ENCODE assay signal across 8 cellular contexts in the genomic region with DNA sequence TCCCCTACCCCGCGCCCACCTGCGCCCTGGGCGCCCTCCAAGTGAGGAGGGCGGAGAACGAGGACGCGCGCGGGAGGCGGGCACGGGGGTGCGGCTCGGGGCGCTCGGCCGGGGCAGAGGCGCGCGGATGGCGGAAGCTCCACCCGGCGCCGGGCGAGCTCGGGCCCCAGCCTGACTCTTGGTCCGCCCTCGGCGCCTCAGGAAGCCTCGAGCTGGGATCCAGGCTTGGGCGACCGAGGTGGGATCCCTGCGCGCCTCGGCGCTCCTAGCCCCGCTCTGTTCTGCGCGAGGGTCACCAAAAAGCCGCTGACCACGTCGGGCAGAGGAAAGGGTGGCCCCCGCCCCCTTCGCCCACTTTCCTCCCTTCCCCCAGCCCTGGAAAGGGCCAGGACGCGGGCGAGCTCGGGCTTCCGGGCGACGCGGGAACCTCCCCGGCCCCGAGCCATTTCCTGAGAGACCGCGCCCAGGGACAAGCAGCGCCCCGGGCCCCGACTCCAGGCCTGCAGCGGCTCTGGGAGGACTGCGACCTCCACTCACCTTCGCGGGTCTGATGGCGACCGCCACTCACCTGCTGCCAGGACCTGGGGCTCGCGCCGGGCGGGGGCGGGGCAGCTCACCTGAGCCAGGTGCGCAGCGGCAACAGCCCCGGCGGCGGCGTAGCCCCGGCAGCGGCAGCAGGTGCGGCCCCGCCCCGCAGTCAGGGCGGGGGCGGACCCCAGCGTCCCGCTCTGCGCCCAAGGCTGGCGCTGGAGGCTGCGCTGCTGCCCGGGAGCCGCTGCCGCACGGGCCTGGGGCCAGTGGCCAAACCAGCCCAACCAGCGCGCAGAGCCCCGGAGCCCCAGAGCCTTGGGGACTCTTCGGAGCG. TPM values are rescaled to one million over a fixed set of nuclear protein-coding genes. Genes with fewer than 3 reads are reported as not detected.
A peak's percentile ranks its signal among the peaks of the same experiment; 100 is the strongest.
DNase-seq lines count a peak whose midpoint lies in the region; FAIRE-seq and TF ChIP-seq lines count a peak whose summit lies in the region.

No MANE protein-coding gene starts in this region.

- peak overlapping the region; percentile 38 to 51 for H3K4me3 ChIP-seq in ascending aorta
- H3K4me3 ChIP-seq in keratinocyte (ENCODE audit: control insufficient read depth in 2 of 3, extremely low read depth in 1 of 3, insufficient read depth in 2 of 3, low read depth in 1 of 3, low read length in 3 of 3), result peak overlapping the region; percentile 45 to 68 (median 62)

- H3K27ac Mint-ChIP-seq in stimulated activated naive CD8-positive, alpha-beta T cell treated with anti-CD3 and anti-CD28 coated beads, Interleukin-15, Interleukin-2, amounts not matched to agents 100 ng/mL and 50 ng/mL, for 24 hours, result no peak overlapping the region

- H3K4me1 Mint-ChIP-seq in stimulated activated naive CD8-positive, alpha-beta T cell treated with anti-CD3 and anti-CD28 coated beads, Interleukin-15, Interleukin-2, amounts not matched to agents 100 ng/mL and 50 ng/mL, for 24 hours (ENCODE audit: low read depth), result peaks cover 31% of the 10 kb centered on the region

- DNase-seq in DMS79 treated with DMSO at 0.1 percent for 48 hours (lab: John Stamatoyannopoulos, UW) (peak; percentile 19), DMS79 (lab: John Stamatoyannopoulos, UW) (no peak), NCI-H526 (lab: John Stamatoyannopoulos, UW) (peak; percentile 60 to 96), ascending aorta (ENCODE audit: low spot score in 2 of 2) (peak in 1 of 2 donors; percentile 7), keratinocyte (ENCODE audit: low read depth, low spot score) (no peak), NCI-H1694 treated with DMSO at 0.1 percent for 48 hours (lab: John Stamatoyannopoulos, UW) (no peak), D721Med (ENCODE audit: insufficient read length, low spot score) (no peak)

- dilution Hi-C loops in keratinocyte (cut with MboI; ENCODE audit: extremely low pct_ligation_motif_present, low sequenced_read_pairs), result no loop called here

- no peak for FAIRE-seq in keratinocyte (lab: Jason Lieb, UNC)
- no peak for FAIRE-seq in D721Med (lab: Jason Lieb, UNC)

- H3K9me1 ChIP-seq in keratinocyte (ENCODE audit: control insufficient read depth, extremely low read depth, insufficient read depth, low read length), result no peaks in the 10 kb centered on the region

- no peaks in the 10 kb centered on the region for H3K27me3 Mint-ChIP-seq in stimulated activated naive CD8-positive, alpha-beta T cell treated with anti-CD3 and anti-CD28 coated beads, Interleukin-15, Interleukin-2, amounts not matched to agents 100 ng/mL and 50 ng/mL, for 24 hours

- peak overlapping the region; percentile 78 for H3K4me2 ChIP-seq in keratinocyte (ENCODE audit: control insufficient read depth, extremely low read depth, insufficient read depth, low read depth, low read length)

- H3K36me3 ChIP-seq in ascending aorta (no peaks in the 10 kb centered on the region), keratinocyte (ENCODE audit: control insufficient read depth in 2 of 2, extremely low read depth in 1 of 2, insufficient read depth in 2 of 2, low read length in 2 of 2) (peaks cover 0 to 4% of the 10 kb centered on the region in 2 experiments)

- TF ChIP-seq CTCF in ascending aorta (IDR thresholded peaks at IDR 0.05), result no peak
- no peak for TF ChIP-seq CTCF in keratinocyte (optimal IDR thresholded peaks at IDR 0.05 in 1 of 3, IDR thresholded peaks at IDR 0.05 in 1 of 3, conservative IDR thresholded peaks at IDR 0.05 in 1 of 3; ENCODE audit: extremely low read depth in 1 of 3, insufficient read depth in 2 of 3, low read length in 3 of 3)
- TF ChIP-seq CTCF in D721Med (IDR thresholded peaks at IDR 0.05; ENCODE audit: insufficient read depth, missing control alignments), result no peak

- peak overlapping the region; percentile 40 for H2AFZ ChIP-seq in keratinocyte (ENCODE audit: control insufficient read depth, low read length)

- H3K9me3 Mint-ChIP-seq in stimulated activated naive CD8-positive, alpha-beta T cell treated with anti-CD3 and anti-CD28 coated beads, Interleukin-15, Interleukin-2, amounts not matched to agents 100 ng/mL and 50 ng/mL, for 24 hours, result no peaks in the 10 kb centered on the region

- intact Hi-C loops in ascending aorta (cut with DNase I), result no loop called here

- peaks cover 4% of the 10 kb centered on the region for H4K20me1 ChIP-seq in keratinocyte (ENCODE audit: control insufficient read depth, extremely low read depth, insufficient read depth, low read length)

- peak overlapping the region; percentile 73 for H3K4me3 Mint-ChIP-seq in stimulated activated naive CD8-positive, alpha-beta T cell treated with anti-CD3 and anti-CD28 coated beads, Interleukin-15, Interleukin-2, amounts not matched to agents 100 ng/mL and 50 ng/mL, for 24 hours

- H3K9me3 ChIP-seq in ascending aorta (no peaks in the 10 kb centered on the region), keratinocyte (ENCODE audit: control insufficient read depth, low read depth, low read length) (no peaks in the 10 kb centered on the region)

- H3K27ac ChIP-seq in ascending aorta, result peak overlapping the region; percentile 16 to 60
- no peak overlapping the region for H3K27ac ChIP-seq in keratinocyte (ENCODE audit: control insufficient read depth, insufficient read depth, low read length)

- H3K36me3 Mint-ChIP-seq in stimulated activated naive CD8-positive, alpha-beta T cell treated with anti-CD3 and anti-CD28 coated beads, Interleukin-15, Interleukin-2, amounts not matched to agents 100 ng/mL and 50 ng/mL, for 24 hours (ENCODE audit: low read depth), result no peaks in the 10 kb centered on the region

- H3K27me3 ChIP-seq in ascending aorta (peaks cover 8% of the 10 kb centered on the region), keratinocyte (ENCODE audit: control insufficient read depth, extremely low read depth, insufficient read depth, low read length) (peaks cover 4% of the 10 kb centered on the region)

- H3K4me1 ChIP-seq in ascending aorta (no peaks in the 10 kb centered on the region), keratinocyte (ENCODE audit: control insufficient read depth, extremely low read depth, insufficient read depth, low read length) (peaks cover 19% of the 10 kb centered on the region)

- H3K79me2 ChIP-seq in keratinocyte (ENCODE audit: control insufficient read depth, insufficient read depth, low read length), result no peaks in the 10 kb centered on the region

- H3K9ac ChIP-seq in keratinocyte (ENCODE audit: control insufficient read depth, extremely low read depth, insufficient read depth, low read length), result peak overlapping the region; percentile 54

RNA-seq across cellular contexts. Expression of gene SIGIRR, which starts 2.2 kb away (rescaled TPM):
- total RNA-seq in ascending aorta, result 121 TPM
- 1.8 to 3.8 TPM (median 2.4 TPM) in 3 replicates for polyA plus RNA-seq in keratinocyte
- not detected for polyA plus RNA-seq in keratinocyte (2011; ENCODE audit: low read depth)
- polyA plus RNA-seq in keratinocyte (2011; cell fraction: cytosol; rRNA removed), result 0.78 and 2.4 TPM in 2 replicates
- polyA plus RNA-seq in keratinocyte (2011; cell fraction: nucleus; rRNA removed), result 2.9 and 3.4 TPM in 2 replicates
- 2.8 and 6.5 TPM in 2 replicates for polyA plus RNA-seq in keratinocyte (2012; ENCODE audit: low replicate concordance)
- polyA minus RNA-seq in keratinocyte, result 0.67 to 8.0 TPM (median 1.0 TPM) in 3 replicates
- 3.6 TPM for polyA minus RNA-seq in keratinocyte (2011; cell fraction: cytosol; rRNA and poly(A)+ RNA removed)
- 1.9 and 2.0 TPM in 2 replicates for polyA minus RNA-seq in keratinocyte (2011; cell fraction: nucleus; rRNA and poly(A)+ RNA removed)

RNA-seq across cellular contexts. Expression of gene PKP3, which starts 23.0 kb away (rescaled TPM):
- not detected for total RNA-seq in ascending aorta
- 125 to 245 TPM (median 127 TPM) in 3 replicates for polyA plus RNA-seq in keratinocyte
- polyA plus RNA-seq in keratinocyte (2011; ENCODE audit: low read depth), result 112 TPM
- polyA plus RNA-seq in keratinocyte (2011; cell fraction: cytosol; rRNA removed), result 67.9 and 176 TPM in 2 replicates
- 163 and 226 TPM in 2 replicates for polyA plus RNA-seq in keratinocyte (2011; cell fraction: nucleus; rRNA removed)
- 180 and 202 TPM in 2 replicates for polyA plus RNA-seq in keratinocyte (2012; ENCODE audit: low replicate concordance)
- polyA minus RNA-seq in keratinocyte, result 98.9 to 231 TPM (median 193 TPM) in 3 replicates
- polyA minus RNA-seq in keratinocyte (2011; cell fraction: cytosol; rRNA and poly(A)+ RNA removed), result 467 TPM
- polyA minus RNA-seq in keratinocyte (2011; cell fraction: nucleus; rRNA and poly(A)+ RNA removed), result 173 and 240 TPM in 2 replicates

RNA-seq across cellular contexts. Expression of gene ANO9, which starts 24.8 kb away (rescaled TPM):
- 4.0 TPM for total RNA-seq in ascending aorta
- polyA plus RNA-seq in keratinocyte, result 16.1 to 40.2 TPM (median 17.7 TPM) in 3 replicates
- polyA plus RNA-seq in keratinocyte (2011; ENCODE audit: low read depth), result 12.2 TPM
- polyA plus RNA-seq in keratinocyte (2011; cell fraction: cytosol; rRNA removed), result 2.5 and 4.0 TPM in 2 replicates
- 143 and 201 TPM in 2 replicates for polyA plus RNA-seq in keratinocyte (2011; cell fraction: nucleus; rRNA removed)
- 18.0 and 49.7 TPM in 2 replicates for polyA plus RNA-seq in keratinocyte (2012; ENCODE audit: low replicate concordance)
- 15.2 to 21.3 TPM (median 15.5 TPM) in 3 replicates for polyA minus RNA-seq in keratinocyte
- polyA minus RNA-seq in keratinocyte (2011; cell fraction: cytosol; rRNA and poly(A)+ RNA removed), result 5.0 TPM
- 28.2 and 31.9 TPM in 2 replicates for polyA minus RNA-seq in keratinocyte (2011; cell fraction: nucleus; rRNA and poly(A)+ RNA removed)

RNA-seq across cellular contexts. Expression of gene PTDSS2, which starts 33.1 kb away (rescaled TPM):
- 185 TPM for total RNA-seq in ascending aorta
- polyA plus RNA-seq in keratinocyte, result 21.6 to 36.7 TPM (median 31.7 TPM) in 3 replicates
- 15.6 TPM for polyA plus RNA-seq in keratinocyte (2011; ENCODE audit: low read depth)
- polyA plus RNA-seq in keratinocyte (2011; cell fraction: cytosol; rRNA removed), result 21.5 and 31.3 TPM in 2 replicates
- polyA plus RNA-seq in keratinocyte (2011; cell fraction: nucleus; rRNA removed), result 73.0 and 91.5 TPM in 2 replicates
- 25.4 and 36.5 TPM in 2 replicates for polyA plus RNA-seq in keratinocyte (2012; ENCODE audit: low replicate concordance)
- polyA minus RNA-seq in keratinocyte, result 42.6 to 74.9 TPM (median 46.0 TPM) in 3 replicates
- polyA minus RNA-seq in keratinocyte (2011; cell fraction: cytosol; rRNA and poly(A)+ RNA removed), result 48.5 TPM
- 59.6 and 60.7 TPM in 2 replicates for polyA minus RNA-seq in keratinocyte (2011; cell fraction: nucleus; rRNA and poly(A)+ RNA removed)

RNA-seq across cellular contexts. Expression of gene B4GALNT4, which starts 47.7 kb away (rescaled TPM):
- total RNA-seq in ascending aorta, result not detected
- 7.3 to 11.5 TPM (median 8.1 TPM) in 3 replicates for polyA plus RNA-seq in keratinocyte
- 2.9 TPM for polyA plus RNA-seq in keratinocyte (2011; ENCODE audit: low read depth)
- polyA plus RNA-seq in keratinocyte (2011; cell fraction: cytosol; rRNA removed), result 2.2 and 8.1 TPM in 2 replicates
- 29.2 and 46.2 TPM in 2 replicates for polyA plus RNA-seq in keratinocyte (2011; cell fraction: nucleus; rRNA removed)
- polyA plus RNA-seq in keratinocyte (2012; ENCODE audit: low replicate concordance), result 7.4 and 13.7 TPM in 2 replicates
- 2.3 to 6.2 TPM (median 2.4 TPM) in 3 replicates for polyA minus RNA-seq in keratinocyte
- 10.7 TPM for polyA minus RNA-seq in keratinocyte (2011; cell fraction: cytosol; rRNA and poly(A)+ RNA removed)
- 8.7 and 13.1 TPM in 2 replicates for polyA minus RNA-seq in keratinocyte (2011; cell fraction: nucleus; rRNA and poly(A)+ RNA removed)

Comparison
In these comparisons a context has a peak if more than half of its experiments do, and no peak if none do; other contexts are left out.
1. DNase-seq: peak in DMS79 treated with DMSO at 0.1 percent for 48 hours (single experiment) and NCI-H526 (2 of 2); none in DMS79 (single experiment), keratinocyte (single experiment), NCI-H1694 treated with DMSO at 0.1 percent for 48 hours (single experiment) and D721Med (single experiment).